Comparison of ENCODE assay signal across 8 cellular contexts in genomic region chr2:201182650-201183372, GRCh38. TPM values are rescaled to one million over a fixed set of nuclear protein-coding genes. Genes with fewer than 3 reads are reported as not detected.
A peak's percentile ranks its signal among the peaks of the same experiment; 100 is the strongest.
DNase-seq lines count a peak whose midpoint lies in the region; ATAC-seq and TF ChIP-seq lines count a peak whose summit lies in the region.

Gene CASP10, plus strand, starts transcription at chr2:201183141. Its CDS starts 2,637 bp downstream, at chr2:201185778.

- H3K36me3 ChIP-seq in breast epithelium = no peaks in the 10 kb centered on the region
- no peaks in the 10 kb centered on the region for H3K36me3 ChIP-seq in tibial artery

- H3K27ac ChIP-seq in breast epithelium = peak within 1 kb of the TSS in 1 of 2 donors; percentile 11
- H3K27ac ChIP-seq in tibial artery = no peak within 1 kb of the TSS

- H3K9me3 ChIP-seq in breast epithelium = no peaks in the 10 kb centered on the region
- H3K9me3 ChIP-seq in tibial artery = no peaks in the 10 kb centered on the region

- H3K4me1 ChIP-seq in breast epithelium = no peaks in the 10 kb centered on the region
- no peaks in the 10 kb centered on the region for H3K4me1 ChIP-seq in tibial artery

- H3K4me3 ChIP-seq in breast epithelium = peak within 1 kb of the TSS; percentile 43 to 58 (median 44)
- peak within 1 kb of the TSS; percentile 31 to 44 for H3K4me3 ChIP-seq in tibial artery

- H3K27me3 ChIP-seq in breast epithelium = no peaks in the 10 kb centered on the region
- H3K27me3 ChIP-seq in tibial artery = peaks cover 0 to 3% of the 10 kb centered on the region in 2 donors

- no peak for TF ChIP-seq POLR2A in breast epithelium (IDR thresholded peaks at IDR 0.05)

- DNase-seq in AML-193 (lab: John Stamatoyannopoulos, UW) = peak; percentile 94 to 95
- DNase-seq in NOMO-1 treated with DMSO at 0.1 percent for 48 hours (lab: John Stamatoyannopoulos, UW; ENCODE audit: unreplicated experiment) = peak; percentile 84
- DNase-seq in breast epithelium (ENCODE audit: low spot score in 2 of 2) = no peak
- DNase-seq in kidney tubule cell (ENCODE audit: low spot score) = peak; percentile 91
- DNase-seq in tibial artery = no peak
- DNase-seq in NCI-H1436 treated with DMSO at 0.1 percent for 48 hours (lab: John Stamatoyannopoulos, UW) = no peak

- intact Hi-C loops in breast epithelium (cut with DNase I; ENCODE audit: low total_unique reads) (no loop called here), tibial artery (cut with DNase I; ENCODE audit: low total_unique reads) (no loop called here)

- TF ChIP-seq CTCF in breast epithelium (IDR thresholded peaks at IDR 0.05) (no peak), tibial artery (IDR thresholded peaks at IDR 0.05) (peak in 1 of 2 experiments; percentile 11)

- ATAC-seq in GM18508 (IDR thresholded peaks at IDR 0.05; ENCODE audit: insufficient read depth, unreplicated experiment) (peak; percentile 65), HG02981 (IDR thresholded peaks at IDR 0.05; ENCODE audit: unreplicated experiment) (peak; percentile 56)

RNA-seq across cellular contexts. Expression of gene CASP10, which starts in this region (rescaled TPM):
- total RNA-seq in breast epithelium = 10 to 100 TPM in 1 of 3 donors, 1 to 10 TPM in 2; 5.7 to 13.1 (median 9.6) TPM

Comparison
In these comparisons a context has a peak if more than half of its experiments do, and no peak if none do; other contexts are left out.
1. DNase-seq: peak in AML-193 (2 of 2), NOMO-1 treated with DMSO at 0.1 percent for 48 hours (single experiment) and kidney tubule cell (single experiment); none in breast epithelium (0 of 2), tibial artery (0 of 2) and NCI-H1436 treated with DMSO at 0.1 percent for 48 hours (single experiment).